ENCODE assay signal across 1 cellular context in genomic region chr7:108037140-108037539, GRCh38.
TF ChIP-seq lines count a peak whose summit lies in the region.

No MANE protein-coding gene starts in this region.

TF ChIP-seq in K562, 482 proteins besides CTCF, POLR2A, EP300 and RAD21 (continued from another document and continues in another):
- TF ChIP-seq, protein P1, sequence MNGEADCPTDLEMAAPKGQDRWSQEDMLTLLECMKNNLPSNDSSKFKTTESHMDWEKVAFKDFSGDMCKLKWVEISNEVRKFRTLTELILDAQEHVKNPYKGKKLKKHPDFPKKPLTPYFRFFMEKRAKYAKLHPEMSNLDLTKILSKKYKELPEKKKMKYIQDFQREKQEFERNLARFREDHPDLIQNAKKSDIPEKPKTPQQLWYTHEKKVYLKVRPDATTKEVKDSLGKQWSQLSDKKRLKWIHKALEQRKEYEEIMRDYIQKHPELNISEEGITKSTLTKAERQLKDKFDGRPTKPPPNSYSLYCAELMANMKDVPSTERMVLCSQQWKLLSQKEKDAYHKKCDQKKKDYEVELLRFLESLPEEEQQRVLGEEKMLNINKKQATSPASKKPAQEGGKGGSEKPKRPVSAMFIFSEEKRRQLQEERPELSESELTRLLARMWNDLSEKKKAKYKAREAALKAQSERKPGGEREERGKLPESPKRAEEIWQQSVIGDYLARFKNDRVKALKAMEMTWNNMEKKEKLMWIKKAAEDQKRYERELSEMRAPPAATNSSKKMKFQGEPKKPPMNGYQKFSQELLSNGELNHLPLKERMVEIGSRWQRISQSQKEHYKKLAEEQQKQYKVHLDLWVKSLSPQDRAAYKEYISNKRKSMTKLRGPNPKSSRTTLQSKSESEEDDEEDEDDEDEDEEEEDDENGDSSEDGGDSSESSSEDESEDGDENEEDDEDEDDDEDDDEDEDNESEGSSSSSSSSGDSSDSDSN (IDR thresholded peaks at IDR 0.05; ENCODE audit: borderline replicate concordance in 1 of 2, low read depth in 2 of 2, low read length in 2 of 2), result no peak
- TF ChIP-seq ELF1 (tag; IDR thresholded peaks at IDR 0.05), result no peak
- no peak for TF ChIP-seq KLF16 (IDR thresholded peaks at IDR 0.05)
- no peak for TF ChIP-seq MBD2 (IDR thresholded peaks at IDR 0.05; ENCODE audit: borderline replicate concordance, low read depth)
- TF ChIP-seq OTX1 (CRISPR knock-in tag; IDR thresholded peaks at IDR 0.05), result no peak
- TF ChIP-seq FOXM1 (IDR thresholded peaks at IDR 0.05; ENCODE audit: low read depth), result peak; percentile 60; the same call in 1 of the 2 replicates
- no peak for TF ChIP-seq FOXM1 (CRISPR knock-in tag; IDR thresholded peaks at IDR 0.05; ENCODE audit: low read depth)
- no peak for TF ChIP-seq XRCC3 (IDR thresholded peaks at IDR 0.05)
- no peak for TF ChIP-seq KAT7 (CRISPR knock-in tag; IDR thresholded peaks at IDR 0.05; ENCODE audit: borderline replicate concordance)
- no peak for TF ChIP-seq HDGF (IDR thresholded peaks at IDR 0.05)
- TF ChIP-seq, protein P2, sequence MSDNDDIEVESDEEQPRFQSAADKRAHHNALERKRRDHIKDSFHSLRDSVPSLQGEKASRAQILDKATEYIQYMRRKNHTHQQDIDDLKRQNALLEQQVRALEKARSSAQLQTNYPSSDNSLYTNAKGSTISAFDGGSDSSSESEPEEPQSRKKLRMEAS (CRISPR knock-in tag; IDR thresholded peaks at IDR 0.05), result no peak
- TF ChIP-seq TAF1 (IDR thresholded peaks at IDR 0.05; ENCODE audit: control insufficient read depth, extremely low read depth, insufficient read depth, low read length, severe bottlenecking), result no peak
- TF ChIP-seq, protein P3, sequence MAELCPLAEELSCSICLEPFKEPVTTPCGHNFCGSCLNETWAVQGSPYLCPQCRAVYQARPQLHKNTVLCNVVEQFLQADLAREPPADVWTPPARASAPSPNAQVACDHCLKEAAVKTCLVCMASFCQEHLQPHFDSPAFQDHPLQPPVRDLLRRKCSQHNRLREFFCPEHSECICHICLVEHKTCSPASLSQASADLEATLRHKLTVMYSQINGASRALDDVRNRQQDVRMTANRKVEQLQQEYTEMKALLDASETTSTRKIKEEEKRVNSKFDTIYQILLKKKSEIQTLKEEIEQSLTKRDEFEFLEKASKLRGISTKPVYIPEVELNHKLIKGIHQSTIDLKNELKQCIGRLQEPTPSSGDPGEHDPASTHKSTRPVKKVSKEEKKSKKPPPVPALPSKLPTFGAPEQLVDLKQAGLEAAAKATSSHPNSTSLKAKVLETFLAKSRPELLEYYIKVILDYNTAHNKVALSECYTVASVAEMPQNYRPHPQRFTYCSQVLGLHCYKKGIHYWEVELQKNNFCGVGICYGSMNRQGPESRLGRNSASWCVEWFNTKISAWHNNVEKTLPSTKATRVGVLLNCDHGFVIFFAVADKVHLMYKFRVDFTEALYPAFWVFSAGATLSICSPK (IDR thresholded peaks at IDR 0.05; ENCODE audit: borderline replicate concordance), result no peak
- TF ChIP-seq CSDE1 (IDR thresholded peaks at IDR 0.05), result no peak
- TF ChIP-seq, protein P4, sequence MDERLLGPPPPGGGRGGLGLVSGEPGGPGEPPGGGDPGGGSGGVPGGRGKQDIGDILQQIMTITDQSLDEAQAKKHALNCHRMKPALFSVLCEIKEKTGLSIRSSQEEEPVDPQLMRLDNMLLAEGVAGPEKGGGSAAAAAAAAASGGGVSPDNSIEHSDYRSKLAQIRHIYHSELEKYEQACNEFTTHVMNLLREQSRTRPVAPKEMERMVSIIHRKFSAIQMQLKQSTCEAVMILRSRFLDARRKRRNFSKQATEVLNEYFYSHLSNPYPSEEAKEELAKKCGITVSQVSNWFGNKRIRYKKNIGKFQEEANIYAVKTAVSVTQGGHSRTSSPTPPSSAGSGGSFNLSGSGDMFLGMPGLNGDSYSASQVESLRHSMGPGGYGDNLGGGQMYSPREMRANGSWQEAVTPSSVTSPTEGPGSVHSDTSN (CRISPR knock-in tag; IDR thresholded peaks at IDR 0.05; ENCODE audit: low read depth), result no peak
- TF ChIP-seq, protein P4 (tag; conservative IDR thresholded peaks at IDR 0.05; ENCODE audit: low read depth), result peak; percentile 79
- TF ChIP-seq ETS2 (tag; IDR thresholded peaks at IDR 0.05; ENCODE audit: borderline replicate concordance, poor library complexity, severe bottlenecking), result no peak
- no peak for TF ChIP-seq MECOM (CRISPR knock-in tag; IDR thresholded peaks at IDR 0.05)
- TF ChIP-seq ERF (CRISPR knock-in tag; IDR thresholded peaks at IDR 0.05), result no peak
- TF ChIP-seq, protein P5, sequence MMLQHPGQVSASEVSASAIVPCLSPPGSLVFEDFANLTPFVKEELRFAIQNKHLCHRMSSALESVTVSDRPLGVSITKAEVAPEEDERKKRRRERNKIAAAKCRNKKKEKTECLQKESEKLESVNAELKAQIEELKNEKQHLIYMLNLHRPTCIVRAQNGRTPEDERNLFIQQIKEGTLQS (IDR thresholded peaks at IDR 0.05), result no peak
- TF ChIP-seq, protein P5 (CRISPR knock-in tag; conservative IDR thresholded peaks at IDR 0.05), result no peak; the same call in 1 of the 2 replicates
- TF ChIP-seq ZFP36 (IDR thresholded peaks at IDR 0.05; ENCODE audit: low read depth, low read length, partially characterized antibody), result no peak
- TF ChIP-seq TCFL5 (CRISPR knock-in tag; conservative IDR thresholded peaks at IDR 0.05), result no peak
- no peak for TF ChIP-seq PTTG1 (tag; IDR thresholded peaks at IDR 0.05; ENCODE audit: low read depth)
- TF ChIP-seq LEF1 (IDR thresholded peaks at IDR 0.05), result peak; percentile 34; the same call in 1 of the 2 replicates
- no peak for TF ChIP-seq ATF7 (IDR thresholded peaks at IDR 0.05)
- TF ChIP-seq NFYB (IDR thresholded peaks at IDR 0.05; ENCODE audit: extremely low read depth, insufficient read length), result no peak
- TF ChIP-seq HBP1 (CRISPR knock-in tag; IDR thresholded peaks at IDR 0.05), result no peak
- TF ChIP-seq ZNF24 (IDR thresholded peaks at IDR 0.05), result no peak
- TF ChIP-seq, protein P6, sequence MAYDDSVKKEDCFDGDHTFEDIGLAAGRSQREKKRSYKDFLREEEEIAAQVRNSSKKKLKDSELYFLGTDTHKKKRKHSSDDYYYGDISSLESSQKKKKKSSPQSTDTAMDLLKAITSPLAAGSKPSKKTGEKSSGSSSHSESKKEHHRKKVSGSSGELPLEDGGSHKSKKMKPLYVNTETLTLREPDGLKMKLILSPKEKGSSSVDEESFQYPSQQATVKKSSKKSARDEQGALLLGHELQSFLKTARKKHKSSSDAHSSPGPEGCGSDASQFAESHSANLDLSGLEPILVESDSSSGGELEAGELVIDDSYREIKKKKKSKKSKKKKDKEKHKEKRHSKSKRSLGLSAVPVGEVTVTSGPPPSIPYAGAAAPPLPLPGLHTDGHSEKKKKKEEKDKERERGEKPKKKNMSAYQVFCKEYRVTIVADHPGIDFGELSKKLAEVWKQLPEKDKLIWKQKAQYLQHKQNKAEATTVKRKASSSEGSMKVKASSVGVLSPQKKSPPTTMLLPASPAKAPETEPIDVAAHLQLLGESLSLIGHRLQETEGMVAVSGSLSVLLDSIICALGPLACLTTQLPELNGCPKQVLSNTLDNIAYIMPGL (CRISPR knock-in tag; IDR thresholded peaks at IDR 0.05), result no peak
- TF ChIP-seq HCFC1 (IDR thresholded peaks at IDR 0.05; ENCODE audit: low read depth, low read length), result no peak
- no peak for TF ChIP-seq NR4A1 (CRISPR knock-in tag; IDR thresholded peaks at IDR 0.05)
- no peak for TF ChIP-seq NR4A1 (tag; IDR thresholded peaks at IDR 0.05)
- TF ChIP-seq HOMEZ (CRISPR knock-in tag; IDR thresholded peaks at IDR 0.05), result no peak
- TF ChIP-seq, protein P7, sequence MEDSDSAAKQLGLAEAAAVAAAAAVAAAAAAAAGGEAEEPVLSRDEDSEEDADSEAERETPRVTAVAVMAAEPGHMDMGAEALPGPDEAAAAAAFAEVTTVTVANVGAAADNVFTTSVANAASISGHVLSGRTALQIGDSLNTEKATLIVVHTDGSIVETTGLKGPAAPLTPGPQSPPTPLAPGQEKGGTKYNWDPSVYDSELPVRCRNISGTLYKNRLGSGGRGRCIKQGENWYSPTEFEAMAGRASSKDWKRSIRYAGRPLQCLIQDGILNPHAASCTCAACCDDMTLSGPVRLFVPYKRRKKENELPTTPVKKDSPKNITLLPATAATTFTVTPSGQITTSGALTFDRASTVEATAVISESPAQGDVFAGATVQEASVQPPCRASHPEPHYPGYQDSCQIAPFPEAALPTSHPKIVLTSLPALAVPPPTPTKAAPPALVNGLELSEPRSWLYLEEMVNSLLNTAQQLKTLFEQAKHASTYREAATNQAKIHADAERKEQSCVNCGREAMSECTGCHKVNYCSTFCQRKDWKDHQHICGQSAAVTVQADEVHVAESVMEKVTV (CRISPR knock-in tag; IDR thresholded peaks at IDR 0.05), result no peak
- no peak for TF ChIP-seq USF1 (CRISPR knock-in tag; IDR thresholded peaks at IDR 0.05)
- TF ChIP-seq ZEB2 (IDR thresholded peaks at IDR 0.05), result 0 out of 2 replicates have a peak, but pooled peaks have one; percentile 26
- TF ChIP-seq SRSF9 (IDR thresholded peaks at IDR 0.05; ENCODE audit: borderline replicate concordance, low read depth, low read length), result no peak
- peak; percentile 17; the same call in 1 of the 2 replicates for TF ChIP-seq ZNF316 (IDR thresholded peaks at IDR 0.05)
- TF ChIP-seq ZFP30 (CRISPR knock-in tag; IDR thresholded peaks at IDR 0.05; ENCODE audit: borderline replicate concordance), result no peak
- no peak for TF ChIP-seq SP2 (IDR thresholded peaks at IDR 0.05; ENCODE audit: extremely low read depth, low read depth, low read length, poor library complexity, severe bottlenecking)
- TF ChIP-seq SREBF1 (IDR thresholded peaks at IDR 0.05; ENCODE audit: borderline replicate concordance, low read depth, low read length), result no peak
- TF ChIP-seq NFE2L1 (tag; IDR thresholded peaks at IDR 0.05; ENCODE audit: borderline replicate concordance, low read depth), result no peak
- TF ChIP-seq TEAD4 (IDR thresholded peaks at IDR 0.05; ENCODE audit: low read length), result peak; percentile 80
- TF ChIP-seq TEAD4 (CRISPR knock-in tag; IDR thresholded peaks at IDR 0.05; ENCODE audit: borderline replicate concordance), result no peak
- peak; percentile 72 for TF ChIP-seq MTA2 (IDR thresholded peaks at IDR 0.05; ENCODE audit: low read depth)
- no peak for TF ChIP-seq ATF1 (CRISPR knock-in tag; IDR thresholded peaks at IDR 0.05)
- TF ChIP-seq ATF1 (tag; IDR thresholded peaks at IDR 0.05), result no peak
- peak; percentile 84 for TF ChIP-seq DPF2 (IDR thresholded peaks at IDR 0.05)
- no peak for TF ChIP-seq BHLHE40 (IDR thresholded peaks at IDR 0.05; ENCODE audit: low read length)
- TF ChIP-seq, protein P8, sequence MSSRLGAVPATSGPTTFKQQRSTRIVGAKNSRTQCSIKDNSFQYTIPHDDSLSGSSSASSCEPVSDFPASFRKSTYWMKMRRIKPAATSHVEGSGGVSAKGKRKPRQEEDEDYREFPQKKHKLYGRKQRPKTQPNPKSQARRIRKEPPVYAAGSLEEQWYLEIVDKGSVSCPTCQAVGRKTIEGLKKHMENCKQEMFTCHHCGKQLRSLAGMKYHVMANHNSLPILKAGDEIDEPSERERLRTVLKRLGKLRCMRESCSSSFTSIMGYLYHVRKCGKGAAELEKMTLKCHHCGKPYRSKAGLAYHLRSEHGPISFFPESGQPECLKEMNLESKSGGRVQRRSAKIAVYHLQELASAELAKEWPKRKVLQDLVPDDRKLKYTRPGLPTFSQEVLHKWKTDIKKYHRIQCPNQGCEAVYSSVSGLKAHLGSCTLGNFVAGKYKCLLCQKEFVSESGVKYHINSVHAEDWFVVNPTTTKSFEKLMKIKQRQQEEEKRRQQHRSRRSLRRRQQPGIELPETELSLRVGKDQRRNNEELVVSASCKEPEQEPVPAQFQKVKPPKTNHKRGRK (tag; IDR thresholded peaks at IDR 0.05), result no peak
- TF ChIP-seq ZNF124 (CRISPR knock-in tag; IDR thresholded peaks at IDR 0.05), result no peak
- no peak for TF ChIP-seq KHSRP (IDR thresholded peaks at IDR 0.05)
- no peak for TF ChIP-seq GATAD2A (IDR thresholded peaks at IDR 0.05)
- no peak for TF ChIP-seq SMAD4 (CRISPR knock-in tag; conservative IDR thresholded peaks at IDR 0.05)
- TF ChIP-seq ZNF511 (CRISPR knock-in tag; IDR thresholded peaks at IDR 0.05), result no peak
